8 cellular contexts compared by ENCODE assay signal in genomic region chr19:2095338-2095938, GRCh38. TPM values are rescaled to one million over a fixed set of nuclear protein-coding genes. Genes with fewer than 3 reads are reported as not detected.
DNase-seq lines count a peak whose midpoint lies in the region; ATAC-seq and TF ChIP-seq lines count a peak whose summit lies in the region.

No MANE protein-coding gene starts in this region.

- H3K4me3 Mint-ChIP-seq in chondrocyte (ENCODE audit: unreplicated experiment): peak overlapping the region; percentile 92
- H3K4me3 Mint-ChIP-seq in naive thymus-derived CD4-positive, alpha-beta T cell: peak overlapping the region; percentile 95 to 98 (median 97)

- peak overlapping the region; percentile 95 for H3K27ac Mint-ChIP-seq in chondrocyte (ENCODE audit: unreplicated experiment)
- peak overlapping the region; percentile 90 to 98 (median 94) for H3K27ac Mint-ChIP-seq in naive thymus-derived CD4-positive, alpha-beta T cell

- peak overlapping the region; percentile 54; the same call in 1 of the 2 replicates for H3K9ac ChIP-seq in KMS-11

- ATAC-seq in naive thymus-derived CD4-positive, alpha-beta T cell: no peak
- no peak for ATAC-seq in HG02973 (IDR thresholded peaks at IDR 0.05; ENCODE audit: unreplicated experiment)

- TF ChIP-seq CTCF in AG10803 (conservative IDR thresholded peaks at IDR 0.05; ENCODE audit: low read length): no peak
- no peak; the same call in 1 of the 2 replicates for TF ChIP-seq CTCF in KMS-11 (conservative IDR thresholded peaks at IDR 0.05; ENCODE audit: low read depth, low read length)
- TF ChIP-seq CTCF in chondrocyte (IDR thresholded peaks at IDR 0.05): no peak

- no peaks in the 10 kb centered on the region for H4K20me1 ChIP-seq in KMS-11 (ENCODE audit: insufficient read depth)

- H3K9me3 ChIP-seq in naive thymus-derived CD4-positive, alpha-beta T cell (ENCODE audit: control insufficient read depth in 2 of 3, low read length in 3 of 3): no peaks in the 10 kb centered on the region

- no peaks in the 10 kb centered on the region for H3K27me3 ChIP-seq in KMS-11 (ENCODE audit: insufficient read depth, low read depth)
- no peaks in the 10 kb centered on the region for H3K27me3 ChIP-seq in naive thymus-derived CD4-positive, alpha-beta T cell (ENCODE audit: control insufficient read depth in 2 of 2, insufficient read depth in 2 of 2, low read length in 2 of 2)

- peaks cover 15% of the 10 kb centered on the region for H3K79me2 ChIP-seq in KMS-11 (ENCODE audit: insufficient read depth, low read depth)

- no peaks in the 10 kb centered on the region for H3K36me3 ChIP-seq in KMS-11 (ENCODE audit: insufficient read depth)
- peaks cover 0 to 11% (median 4%) of the 10 kb centered on the region in 3 experiments for H3K36me3 ChIP-seq in naive thymus-derived CD4-positive, alpha-beta T cell (ENCODE audit: control insufficient read depth in 2 of 3, insufficient read depth in 3 of 3, low read length in 3 of 3)

- DNase-seq in AG10803 (ENCODE audit: low read depth) (no peak), chondrocyte (ENCODE audit: low spot score) (no peak), putamen (ENCODE audit: low spot score) (no peak), inferior parietal cortex (ENCODE audit: extremely low spot score) (no peak)
- peak in 4 of 9 donors; percentile 15 to 44 (median 20) for DNase-seq in naive thymus-derived CD4-positive, alpha-beta T cell
- no peak for DNase-seq in stimulated activated CD8-positive, alpha-beta memory T cell treated with anti-CD3 and anti-CD28 coated beads, Interleukin-4, amount 100 ng/mL, for 48 hours

- H3K4me1 Mint-ChIP-seq in chondrocyte (ENCODE audit: low read depth): peaks cover 37% of the 10 kb centered on the region
- H3K4me1 Mint-ChIP-seq in naive thymus-derived CD4-positive, alpha-beta T cell: peaks cover 23 to 47% (median 35%) of the 10 kb centered on the region in 7 donors

- no peaks in the 10 kb centered on the region for H3K27me3 Mint-ChIP-seq in chondrocyte (ENCODE audit: low read depth)
- H3K27me3 Mint-ChIP-seq in naive thymus-derived CD4-positive, alpha-beta T cell: no peaks in the 10 kb centered on the region

- H3K36me3 Mint-ChIP-seq in chondrocyte (ENCODE audit: low read depth): no peaks in the 10 kb centered on the region
- peaks cover 0 to 30% (median 0%) of the 10 kb centered on the region in 5 donors for H3K36me3 Mint-ChIP-seq in naive thymus-derived CD4-positive, alpha-beta T cell

- POLR2A ChIA-PET in naive thymus-derived CD4-positive, alpha-beta T cell (lab: Charles Lee): interaction anchor here (0.5 to 5.0 kb wide), 17 partner anchors 11 to 178 kb away, joined by 3 to 125 read pairs (median 4); partner anchors contain the start of gene BTBD2

- H3K4me3 ChIP-seq in AG10803 (ENCODE audit: low read length) (peak overlapping the region; percentile 76), KMS-11 (IDR thresholded peaks at IDR 0.05; ENCODE audit: insufficient read depth, low read depth, low read length) (no peak overlapping the region)
- H3K4me3 ChIP-seq in naive thymus-derived CD4-positive, alpha-beta T cell (ENCODE audit: low read length): peak overlapping the region; percentile 82

- peak overlapping the region; percentile 72 for H3K4me2 ChIP-seq in KMS-11

- H3K27ac ChIP-seq in KMS-11: peak overlapping the region; percentile 71
- peak overlapping the region; percentile 88 for H3K27ac ChIP-seq in naive thymus-derived CD4-positive, alpha-beta T cell (ENCODE audit: low read depth, low read length)

- H3K9me3 Mint-ChIP-seq in chondrocyte (ENCODE audit: low read depth): no peaks in the 10 kb centered on the region
- peaks cover 0 to 4% (median 0%) of the 10 kb centered on the region in 11 donors for H3K9me3 Mint-ChIP-seq in naive thymus-derived CD4-positive, alpha-beta T cell

- CTCF ChIA-PET in naive thymus-derived CD4-positive, alpha-beta T cell (lab: Charles Lee): interaction anchor here (0.7 to 1.9 kb wide), 7 partner anchors 8 to 193 kb away, joined by 3 to 8 read pairs (median 4); no protein-coding TSS in a partner anchor

- intact Hi-C loops in naive thymus-derived CD4-positive, alpha-beta T cell (cut with micrococcal nuclease): no loop called here

- peak overlapping the region; percentile 76; the same call in 1 of the 2 replicates for H2AFZ ChIP-seq in KMS-11 (ENCODE audit: low read depth)

- peaks cover 36% of the 10 kb centered on the region for H3K4me1 ChIP-seq in KMS-11 (ENCODE audit: low read depth, poor library complexity, severe bottlenecking)
- H3K4me1 ChIP-seq in naive thymus-derived CD4-positive, alpha-beta T cell (ENCODE audit: control insufficient read depth in 2 of 2, insufficient read depth in 2 of 2, low read length in 2 of 2): peaks cover 22% of the 10 kb centered on the region in 2 donors

RNA-seq across cellular contexts. Expression of gene MOB3A, which starts 0.7 kb away (rescaled TPM):
- 34.6 to 48.0 TPM (median 45.5 TPM) in 3 replicates for total RNA-seq in chondrocyte
- 100 to 1,000 TPM in 4 of 5 experiments, 10 to 100 TPM in 1; 93.2 to 269 (median 117) TPM for total RNA-seq in naive thymus-derived CD4-positive, alpha-beta T cell
- polyA plus RNA-seq in naive thymus-derived CD4-positive, alpha-beta T cell: 100 to 1,000 TPM in 1 of 2 donors, 10 to 100 TPM in 1; 49.5 to 114 TPM

RNA-seq across cellular contexts. Expression of gene IZUMO4, which starts 1.3 kb away (rescaled TPM):
- 2.4 to 3.9 TPM (median 3.2 TPM) in 3 replicates for total RNA-seq in chondrocyte
- 10 to 100 TPM; 12.2 to 26.8 (median 15.7) TPM for total RNA-seq in naive thymus-derived CD4-positive, alpha-beta T cell
- 1 to 10 TPM in 1 of 2 donors, under 1 TPM in 1; 0.73 to 1.9 TPM for polyA plus RNA-seq in naive thymus-derived CD4-positive, alpha-beta T cell

RNA-seq across cellular contexts. Expression of gene MKNK2, which starts 44.4 kb away (rescaled TPM):
- total RNA-seq in chondrocyte: 32.8 to 127 TPM (median 125 TPM) in 3 replicates
- 100 to 1,000 TPM; 190 to 347 (median 238) TPM for total RNA-seq in naive thymus-derived CD4-positive, alpha-beta T cell
- polyA plus RNA-seq in naive thymus-derived CD4-positive, alpha-beta T cell: 10 to 100 TPM; 28.8 to 52.9 TPM

RNA-seq across cellular contexts. Expression of gene AP3D1, which starts 55.9 kb away (rescaled TPM):
- total RNA-seq in chondrocyte: 139 to 157 TPM (median 144 TPM) in 3 replicates
- total RNA-seq in naive thymus-derived CD4-positive, alpha-beta T cell: 100 to 1,000 TPM in 1 of 5 experiments, 10 to 100 TPM in 4; 63.7 to 106 (median 80.3) TPM
- 10 to 100 TPM; 12.3 to 41.7 TPM for polyA plus RNA-seq in naive thymus-derived CD4-positive, alpha-beta T cell
